In genomic region chr2:127226132-127226519, GRCh38 we compare ENCODE assay signal across 18 cellular contexts. TPM values are rescaled to one million over a fixed set of nuclear protein-coding genes. Genes with fewer than 3 reads are reported as not detected.
A peak's percentile ranks its signal among the peaks of the same experiment; 100 is the strongest.
DNase-seq lines count a peak whose midpoint lies in the region; ATAC-seq, FAIRE-seq and TF ChIP-seq lines count a peak whose summit lies in the region.
"Had no signal": no experiment of that assay in that cellular context is flagged by ENCODE, and none has a peak within 500 bp of the region (broad histone marks: within the 10 kb centered on the region; RNA-seq: fewer than 3 reads in every experiment).

No MANE protein-coding gene starts in this region.

- H3K9ac ChIP-seq in GM23248 (peak overlapping the region; percentile 54), astrocyte (ENCODE audit: low read length) (peak overlapping the region; percentile 70)

- H3K4me2 ChIP-seq in GM23248 (ENCODE audit: unreplicated experiment) (peak overlapping the region; percentile 60), astrocyte (ENCODE audit: low read length) (peak overlapping the region; percentile 80)

- H3K9me3 Mint-ChIP-seq in astrocyte (ENCODE audit: unreplicated experiment) (peaks cover 3% of the 10 kb centered on the region), nephron (peaks cover 3% of the 10 kb centered on the region)

- H3K27me3 ChIP-seq in GM23248 (replicated peaks; ENCODE audit: insufficient read depth) (no peaks in the 10 kb centered on the region), astrocyte (ENCODE audit: insufficient read depth, low read length) (no peaks in the 10 kb centered on the region)
- H3K27me3 ChIP-seq: body of pancreas had no signal

- H2AFZ ChIP-seq in GM23248 = no peak overlapping the region
- peak overlapping the region; percentile 16 for H2AFZ ChIP-seq in astrocyte (ENCODE audit: low read depth, low read length)

- H3K36me3 Mint-ChIP-seq in astrocyte (ENCODE audit: low read depth, unreplicated experiment) = no peaks in the 10 kb centered on the region
- H3K36me3 Mint-ChIP-seq in nephron (ENCODE audit: low read depth) = no peaks in the 10 kb centered on the region
- H3K36me3 Mint-ChIP-seq: activated naive CD4-positive, alpha-beta T cell treated with anti-CD3 and anti-CD28 coated beads, Interleukin-2, amount 10 ng/mL, durations not matched to agents 7 days and 5 days had no signal

- H3K79me2 ChIP-seq in GM23248 (ENCODE audit: insufficient read depth) (no peaks in the 10 kb centered on the region), astrocyte (ENCODE audit: insufficient read depth, low read length) (no peaks in the 10 kb centered on the region)

- H3K27ac Mint-ChIP-seq in astrocyte (ENCODE audit: unreplicated experiment) = peak overlapping the region; percentile 83
- peak overlapping the region in 2 of 3 experiments; percentile 3 to 23 for H3K27ac Mint-ChIP-seq in nephron
- H3K27ac Mint-ChIP-seq: activated naive CD4-positive, alpha-beta T cell treated with anti-CD3 and anti-CD28 coated beads, Interleukin-2, amount 10 ng/mL, durations not matched to agents 7 days and 5 days had no signal

- no peak for FAIRE-seq in astrocyte (lab: Jason Lieb, UNC)
- FAIRE-seq: GM12878 had no signal

- H4K20me1 ChIP-seq in GM23248 (ENCODE audit: insufficient read depth) (no peaks in the 10 kb centered on the region), astrocyte (ENCODE audit: insufficient read depth, low read length) (no peaks in the 10 kb centered on the region)

- TF ChIP-seq CTCF in AG04449 (IDR thresholded peaks at IDR 0.05; ENCODE audit: insufficient read depth, low read length, missing control alignments) (no peak), astrocyte (IDR thresholded peaks at IDR 0.05; ENCODE audit: insufficient read depth, low read depth, low read length) (no peak), nephron (IDR thresholded peaks at IDR 0.05; ENCODE audit: unreplicated experiment in 3 of 3) (no peak)

- no peaks in the 10 kb centered on the region for H3K9me2 ChIP-seq in GM23248 (ENCODE audit: insufficient read depth)

- in situ Hi-C loops in GM23248 (cut with MboI) = no loop called here

- H3K9me3 ChIP-seq in GM23248 (ENCODE audit: low read depth) (no peaks in the 10 kb centered on the region), astrocyte (ENCODE audit: insufficient read depth, low read depth, low read length) (peaks cover 4% of the 10 kb centered on the region)
- H3K9me3 ChIP-seq: body of pancreas, thoracic aorta had no signal

- 79 to 81% methylated on average over 9 of the region's 9 CpGs for WGBS in GM23248 (ENCODE audit: low coverage in 1 of 2, low lambda C conversion rate in 2 of 2, missing lambda C conversion rate in 2 of 2), 2 experiments

- H3K4me1 ChIP-seq in GM23248 (ENCODE audit: insufficient read depth) (peaks cover 11% of the 10 kb centered on the region), astrocyte (ENCODE audit: insufficient read depth, low read length) (peaks cover 22% of the 10 kb centered on the region)

- DNase-seq in AG04449 (ENCODE audit: low read depth, low spot score) (no peak), GM23248 (no peak), astrocyte (ENCODE audit: low read depth) (no peak), SKM-1 treated with dmso at 0.1 percent for 144 hours (lab: John Stamatoyannopoulos, UW; ENCODE audit: unreplicated experiment) (no peak), left lobe of liver (ENCODE audit: low spot score) (no peak)
- DNase-seq: activated naive CD4-positive, alpha-beta T cell treated with anti-CD3 and anti-CD28 coated beads, Interleukin-2, amount 10 ng/mL, durations not matched to agents 7 days and 5 days; GDM1; NCI-H446 treated with DMSO at 0.1 percent for 48 hours; occipital lobe had no signal

- H3K4me3 Mint-ChIP-seq in astrocyte (ENCODE audit: unreplicated experiment) (peak overlapping the region; percentile 10), nephron (no peak overlapping the region)
- H3K4me3 Mint-ChIP-seq: activated naive CD4-positive, alpha-beta T cell treated with anti-CD3 and anti-CD28 coated beads, Interleukin-2, amount 10 ng/mL, durations not matched to agents 7 days and 5 days had no signal

- H3K27ac ChIP-seq in GM23248 (peak overlapping the region; percentile 47; the same call in 1 of the 2 replicates), astrocyte (ENCODE audit: low read depth, low read length) (peak overlapping the region; percentile 83)
- H3K27ac ChIP-seq: body of pancreas, esophagus muscularis mucosa, thoracic aorta had no signal

- H3K36me3 ChIP-seq in GM23248 (ENCODE audit: low read depth) (no peaks in the 10 kb centered on the region), astrocyte (ENCODE audit: insufficient read depth, low read length) (no peaks in the 10 kb centered on the region)
- H3K36me3 ChIP-seq: esophagus muscularis mucosa, thoracic aorta had no signal

- ATAC-seq in GM18517 (IDR thresholded peaks at IDR 0.05; ENCODE audit: unreplicated experiment) (no peak), GM21515 (IDR thresholded peaks at IDR 0.05; ENCODE audit: unreplicated experiment) (no peak), left lobe of liver (no peak)

- POLR2A ChIA-PET in AG04449 (lab: Yijun Ruan, JAX) = no interaction called here

- peaks cover 20% of the 10 kb centered on the region for H3F3A ChIP-seq in GM23248 (ENCODE audit: insufficient read depth)

- CTCF ChIA-PET in AG04449 (lab: Yijun Ruan, JAX) = no interaction called here

- peak overlapping the region; percentile 29; the same call in 1 of the 2 replicates for H3K4me3 ChIP-seq in AG04449 (ENCODE audit: low read depth, low read length)
- H3K4me3 ChIP-seq in GM23248 = peak overlapping the region; percentile 34; the same call in 1 of the 2 replicates
- peak overlapping the region; percentile 36 for H3K4me3 ChIP-seq in astrocyte (ENCODE audit: insufficient read depth, low read depth, low read length)
- H3K4me3 ChIP-seq: body of pancreas, GM12878, K562 had no signal

- H3K4me1 Mint-ChIP-seq in astrocyte (ENCODE audit: low read depth, unreplicated experiment) (peaks cover 37% of the 10 kb centered on the region), nephron (peaks cover 38% of the 10 kb centered on the region)
- H3K4me1 Mint-ChIP-seq: activated naive CD4-positive, alpha-beta T cell treated with anti-CD3 and anti-CD28 coated beads, Interleukin-2, amount 10 ng/mL, durations not matched to agents 7 days and 5 days had no signal

- no peaks in the 10 kb centered on the region for H3K27me3 Mint-ChIP-seq in astrocyte (ENCODE audit: low read depth, unreplicated experiment)
- H3K27me3 Mint-ChIP-seq in nephron (ENCODE audit: low read depth) = peaks cover 17% of the 10 kb centered on the region

RNA-seq across cellular contexts. Expression of gene CYP27C1, which starts 6.0 kb away (rescaled TPM):
- total RNA-seq in GM23248 (2014; rRNA removed; shearing (Covaris generic)) = 0.13 and 0.65 TPM in 2 replicates
- polyA plus RNA-seq in GM23248 (2016; fragmentation: Nextera tagmentation; extraction: Ambion mirVana) = 0.70 and 0.73 TPM in 2 replicates
- total RNA-seq in astrocyte (4.4 and 5.7 TPM in 2 replicates), left lobe of liver (0.05 TPM)
- total RNA-seq: GM12878; K562; T-helper 2 cell treated with Interferon-gamma antibody and Interleukin-4, amounts not matched to agents 100 ng/mL and 5 ng/mL, for 36 hours had no signal
- polyA plus RNA-seq: GM12878, K562 had no signal
